Comparison of ENCODE assay signal across 20 cellular contexts in the genomic region with DNA sequence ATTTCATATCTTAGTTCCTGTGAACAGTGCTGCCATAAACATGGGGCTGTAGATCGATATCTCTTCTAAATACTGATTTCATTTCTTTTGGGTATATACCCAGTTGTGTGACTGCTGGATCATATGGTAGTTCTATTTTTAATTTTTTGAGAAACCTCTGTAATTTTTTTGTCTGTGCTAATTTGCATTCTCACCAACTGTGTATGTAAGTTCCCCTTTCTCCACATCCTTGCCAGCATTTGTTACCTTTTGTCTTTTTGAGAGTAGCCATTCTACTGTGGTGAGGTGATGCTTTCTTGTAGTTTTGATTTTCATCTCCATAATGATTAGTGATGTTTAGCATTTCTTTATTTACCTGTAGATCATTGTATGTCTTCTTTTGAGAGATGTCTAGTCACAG.
DNase-seq lines count a peak whose midpoint lies in the region; ATAC-seq and TF ChIP-seq lines count a peak whose summit lies in the region.
"Had no signal": no experiment of that assay in that cellular context is flagged by ENCODE, and none has a peak within 500 bp of the region (broad histone marks: within the 10 kb centered on the region; RNA-seq: fewer than 3 reads in every experiment).

No MANE protein-coding gene starts in this region.

- intact Hi-C loops in lower leg skin (cut with DNase I; ENCODE audit: low total_unique reads) = no loop called here

- H3K36me3 ChIP-seq in brain microvascular endothelial cell (replicated peaks) = no peaks in the 10 kb centered on the region
- H3K36me3 ChIP-seq: adrenal gland, right lobe of liver had no signal

- WGBS in lower leg skin, 2 donors = 97% methylated on average over 1 of the region's 1 CpG

- TF ChIP-seq POLR2A in lower leg skin (IDR thresholded peaks at IDR 0.05) = no peak

- DNase-seq in NAMALWA (ENCODE audit: low spot score) (peak; percentile 8), brain microvascular endothelial cell (no peak), coronary artery (ENCODE audit: low spot score) (no peak), lower leg skin (ENCODE audit: low spot score in 2 of 2) (no peak)
- no peak for DNase-seq in activated CD8-positive, alpha-beta memory T cell treated with anti-CD3 and anti-CD28 coated beads, Interleukin-2, amount 50 U/mL, for 4 hours
- DNase-seq: ACHN; activated CD4-positive, alpha-beta T cell treated with anti-CD3 and anti-CD28 coated beads, Interleukin-2, amount 10 ng/mL, durations not matched to agents 24 days and 14 days; activated effector memory CD4-positive, alpha-beta T cell treated with anti-CD3 and anti-CD28 coated beads, Interleukin-2, amount 50 U/mL, for 16 hours; adrenal gland; foreskin keratinocyte; mesendoderm; naive thymus-derived CD8-positive, alpha-beta T cell; NCI-H2107; NCI-H510A; right lobe of liver; stimulated activated CD4-positive, alpha-beta T cell treated with anti-CD3 and anti-CD28 coated beads, Interleukin-15, amount 100 ng/mL, for 24 hours; testis had no signal

- in situ Hi-C loops in brain microvascular endothelial cell (cut with HindIII; ENCODE audit: low pct_ligation_motif_present, low sequenced_read_pairs) = no loop called here

- TF ChIP-seq CTCF in brain microvascular endothelial cell (IDR thresholded peaks at IDR 0.05; ENCODE audit: low read depth, low read length, missing control alignments) (no peak), coronary artery (IDR thresholded peaks at IDR 0.05) (no peak), lower leg skin (IDR thresholded peaks at IDR 0.05) (no peak)

- ATAC-seq in GM18498 (IDR thresholded peaks at IDR 0.05; ENCODE audit: unreplicated experiment) (peak; percentile 68), GM21423 (IDR thresholded peaks at IDR 0.05; ENCODE audit: unreplicated experiment) (peak; percentile 63), HG03066 (IDR thresholded peaks at IDR 0.05; ENCODE audit: low read depth, unreplicated experiment) (peak; percentile 53)
- ATAC-seq: foreskin keratinocyte; naive thymus-derived CD8-positive, alpha-beta T cell; right lobe of liver had no signal

- H3K27ac ChIP-seq in brain microvascular endothelial cell (no peak overlapping the region), coronary artery (no peak overlapping the region)
- H3K27ac ChIP-seq: adrenal gland, foreskin keratinocyte, right lobe of liver, testis had no signal

- H3K27me3 ChIP-seq in brain microvascular endothelial cell (replicated peaks) = no peaks in the 10 kb centered on the region
- H3K27me3 ChIP-seq: adrenal gland, foreskin keratinocyte, right lobe of liver, testis had no signal

- H3K4me3 ChIP-seq in brain microvascular endothelial cell (ENCODE audit: low read depth, low read length) (no peak overlapping the region), coronary artery (no peak overlapping the region), lower leg skin (ENCODE audit: low read depth, poor library complexity, severe bottlenecking) (no peak overlapping the region)
- H3K4me3 ChIP-seq: adrenal gland, right lobe of liver, testis had no signal
